In the genomic region with DNA sequence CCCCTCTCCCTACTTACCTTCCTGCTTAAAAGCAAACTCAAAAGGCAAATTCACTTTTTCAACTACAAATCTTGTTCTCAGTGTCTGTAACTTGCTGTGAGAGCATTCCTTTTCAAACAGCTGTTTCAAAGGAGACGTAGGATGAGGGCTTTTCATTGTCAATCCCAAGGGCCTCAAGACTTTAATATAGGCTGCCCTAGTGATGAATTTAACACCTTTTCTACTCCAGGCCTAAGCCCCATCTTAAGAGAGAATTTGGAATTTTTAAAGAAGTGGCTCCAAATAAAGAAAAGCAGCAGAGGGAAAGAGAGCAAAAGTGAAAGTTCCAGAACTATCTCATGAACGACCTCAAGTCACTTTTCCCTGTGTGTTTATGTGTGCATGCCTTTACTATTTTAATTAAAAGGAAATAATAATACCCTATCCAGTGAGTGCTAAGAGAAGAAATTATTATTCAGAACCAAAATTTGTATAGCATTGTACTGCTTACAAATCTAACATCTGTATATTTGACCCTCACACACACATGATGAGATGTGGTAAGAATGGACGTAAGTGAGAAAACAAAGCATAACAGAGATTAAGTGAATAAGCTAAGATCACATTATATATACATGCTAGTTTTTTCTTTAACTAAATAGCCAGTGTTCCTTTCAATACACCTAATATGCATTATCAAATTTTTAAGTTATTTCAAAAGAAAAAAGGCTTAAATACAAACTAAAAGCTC, we compare ENCODE assay signal across 12 cellular contexts.
DNase-seq lines count a peak whose midpoint lies in the region; ATAC-seq and TF ChIP-seq lines count a peak whose summit lies in the region.
"Had no signal": no experiment of that assay in that cellular context is flagged by ENCODE, and none has a peak within 500 bp of the region (broad histone marks: within the 10 kb centered on the region; RNA-seq: fewer than 3 reads in every experiment).

No MANE protein-coding gene starts in this region.

- H3K27me3 ChIP-seq in psoas muscle (ENCODE audit: insufficient read depth in 3 of 3, low read length in 2 of 3) = no peaks in the 10 kb centered on the region
- H3K27me3 ChIP-seq: BLaER1 treated with 17β-estradiol and CSF1 and Interleukin-3, amounts not matched to agents 10 nM and 100 nM; pancreas had no signal

- TF ChIP-seq CTCF in AG04449 (IDR thresholded peaks at IDR 0.05; ENCODE audit: insufficient read depth, low read length, missing control alignments) (no peak), fibroblast of the aortic adventitia (IDR thresholded peaks at IDR 0.05; ENCODE audit: insufficient read depth, low read length) (no peak), psoas muscle (IDR thresholded peaks at IDR 0.05) (no peak)

- H3K9me3 ChIP-seq in psoas muscle = no peaks in the 10 kb centered on the region
- H3K9me3 ChIP-seq: BLaER1 treated with 17β-estradiol and CSF1 and Interleukin-3, amounts not matched to agents 10 nM and 100 nM; pancreas had no signal

- CTCF ChIA-PET in AG04449 (lab: Yijun Ruan, JAX) = interaction anchor here (1.4 to 1.5 kb wide), 2 partner anchors 23 to 289 kb away, joined by 3 read pairs; no protein-coding TSS in a partner anchor

- peak overlapping the region; percentile 59 for H3K27ac ChIP-seq in psoas muscle
- H3K27ac ChIP-seq: BLaER1 treated with 17β-estradiol and CSF1 and Interleukin-3, amounts not matched to agents 10 nM and 100 nM had no signal

- intact Hi-C loops in psoas muscle (cut with DNase I) = no loop called here
- intact Hi-C loops in posterior cingulate gyrus (cut with DNase I) = no loop called here

- DNase-seq in AG04449 (ENCODE audit: low read depth, low spot score) (no peak), SK-MEL-5 (ENCODE audit: low read depth, low spot score) (peak; percentile 8), fibroblast of the aortic adventitia (ENCODE audit: low read depth) (peak; percentile 46), psoas muscle (no peak), KG1 (lab: John Stamatoyannopoulos, UW) (no peak), posterior cingulate gyrus (no peak), retina (no peak), SKM-1 treated with dmso at 0.1 percent for 144 hours (lab: John Stamatoyannopoulos, UW; ENCODE audit: unreplicated experiment) (no peak)
- DNase-seq: activated T-cell treated with anti-CD3 and anti-CD28 coated beads, Interleukin-2, amount 50 U/mL, for 4 hours; NCI-H1694 treated with DMSO at 0.1 percent for 48 hours; pancreas had no signal

- WGBS in psoas muscle, 3 donors = 35 to 51% (median 43%) methylated on average over 3 of the region's 3 CpGs

- POLR2A ChIA-PET in AG04449 (lab: Yijun Ruan, JAX) = interaction anchor here (0.8 kb wide), 1 partner anchor 295 kb away, joined by 3 read pairs; no protein-coding TSS in a partner anchor

- H3K36me3 ChIP-seq in psoas muscle (ENCODE audit: insufficient read depth in 1 of 2, low read depth in 1 of 2) = no peaks in the 10 kb centered on the region
- H3K36me3 ChIP-seq: BLaER1 treated with 17β-estradiol and CSF1 and Interleukin-3, amounts not matched to agents 10 nM and 100 nM; pancreas had no signal

- H3K4me3 ChIP-seq in AG04449 (ENCODE audit: low read depth, low read length) (peak overlapping the region; percentile 2; the same call in 1 of the 2 replicates), fibroblast of the aortic adventitia (ENCODE audit: low read depth, low read length) (peak overlapping the region; percentile 5), psoas muscle (peak overlapping the region; percentile 1)
- H3K4me3 ChIP-seq: BLaER1 treated with 17β-estradiol and CSF1 and Interleukin-3, amounts not matched to agents 10 nM and 100 nM; pancreas had no signal

- in situ Hi-C loops in SK-MEL-5 (cut with HindIII; ENCODE audit: low pct_unique_long_range_greater_than_20kb, low sequenced_read_pairs) = no loop called here

- no peak for ATAC-seq in psoas muscle
- ATAC-seq: activated T-cell treated with anti-CD3 and anti-CD28 coated beads, Interleukin-2, amount 50 U/mL, for 4 hours had no signal

- no peaks in the 10 kb centered on the region for H3K4me1 ChIP-seq in psoas muscle
- H3K4me1 ChIP-seq: BLaER1 treated with 17β-estradiol and CSF1 and Interleukin-3, amounts not matched to agents 10 nM and 100 nM; pancreas had no signal

Comparison
In these comparisons a context has a peak if more than half of its experiments do, and no peak if none do; other contexts are left out.
1. DNase-seq: peak in SK-MEL-5 (single experiment) and fibroblast of the aortic adventitia (single experiment); none in AG04449 (single experiment), psoas muscle (0 of 2), KG1 (single experiment), posterior cingulate gyrus (0 of 10), retina (single experiment) and SKM-1 treated with dmso at 0.1 percent for 144 hours (single experiment).
2. Peak in every context shown above with its lines, with median percentiles within 50 percentile points of each other: H3K4me3 ChIP-seq.